ENCODE assay signal across 15 cellular contexts in the genomic region with DNA sequence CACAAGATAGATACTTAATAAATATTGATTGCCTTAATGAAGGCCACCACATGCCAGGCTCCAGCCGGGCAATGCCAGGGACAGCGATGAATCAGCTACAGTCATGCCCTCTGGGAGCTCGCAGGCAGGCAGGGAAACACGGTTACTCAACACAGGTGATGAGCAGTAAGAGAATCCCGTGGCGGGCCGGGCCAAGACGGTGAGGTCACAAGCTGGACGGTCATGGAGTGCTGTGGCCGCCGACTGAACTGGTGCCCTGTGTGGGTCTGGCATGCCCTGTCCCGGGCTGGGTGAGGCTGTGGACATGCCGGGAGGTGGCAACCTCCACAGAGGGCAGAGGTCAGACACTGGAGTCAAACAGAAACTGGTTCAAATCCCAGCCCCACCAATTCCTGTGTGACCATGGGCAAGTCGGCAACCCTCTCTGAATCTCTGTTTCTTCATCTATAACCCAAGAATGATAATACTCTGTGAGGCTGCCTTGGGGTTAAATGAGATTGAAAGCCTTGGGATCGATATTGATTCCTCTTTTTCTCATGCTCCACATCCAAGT. TPM values are rescaled to one million over a fixed set of nuclear protein-coding genes. Genes with fewer than 3 reads are reported as not detected.
DNase-seq lines count a peak whose midpoint lies in the region; ATAC-seq and TF ChIP-seq lines count a peak whose summit lies in the region.
"Had no signal": no experiment of that assay in that cellular context is flagged by ENCODE, and none has a peak within 500 bp of the region (broad histone marks: within the 10 kb centered on the region; RNA-seq: fewer than 3 reads in every experiment).

No MANE protein-coding gene starts in this region.

- H3K9me3 ChIP-seq in GM23248 (ENCODE audit: low read depth) (no peaks in the 10 kb centered on the region), osteoblast (ENCODE audit: low read depth, low read length) (no peaks in the 10 kb centered on the region), hepatocyte (ENCODE audit: low read depth) (no peaks in the 10 kb centered on the region)
- H3K9me3 ChIP-seq: esophagus muscularis mucosa had no signal

- H3K4me3 ChIP-seq in GM23248, result no peak overlapping the region
- no peak overlapping the region for H3K4me3 ChIP-seq in epithelial cell of esophagus (ENCODE audit: low read length)
- H3K4me3 ChIP-seq in osteoblast (ENCODE audit: insufficient read depth, low read length), result no peak overlapping the region
- no peak overlapping the region for H3K4me3 ChIP-seq in hepatocyte
- H3K4me3 ChIP-seq: esophagus muscularis mucosa had no signal

- no peaks in the 10 kb centered on the region for H3K79me2 ChIP-seq in GM23248 (ENCODE audit: insufficient read depth)
- no peaks in the 10 kb centered on the region for H3K79me2 ChIP-seq in osteoblast (ENCODE audit: insufficient read depth, low read length)
- H3K79me2 ChIP-seq in hepatocyte, result no peaks in the 10 kb centered on the region

- no peaks in the 10 kb centered on the region for H3K36me3 ChIP-seq in GM23248 (ENCODE audit: low read depth)
- H3K36me3 ChIP-seq in osteoblast (ENCODE audit: insufficient read depth, low read length), result no peaks in the 10 kb centered on the region
- H3K36me3 ChIP-seq in hepatocyte (replicated peaks; ENCODE audit: insufficient read depth, low read depth), result no peaks in the 10 kb centered on the region
- H3K36me3 ChIP-seq: esophagus muscularis mucosa had no signal

- H3K9me2 ChIP-seq in GM23248 (ENCODE audit: insufficient read depth) (no peaks in the 10 kb centered on the region), hepatocyte (replicated peaks; ENCODE audit: insufficient read depth) (no peaks in the 10 kb centered on the region)

- in situ Hi-C loops in GM23248 (cut with MboI), result no loop called here

- H3F3A ChIP-seq in GM23248 (ENCODE audit: insufficient read depth), result no peaks in the 10 kb centered on the region

- H3K4me2 ChIP-seq in GM23248 (ENCODE audit: unreplicated experiment) (no peak overlapping the region), osteoblast (ENCODE audit: insufficient read depth, low read length) (peak overlapping the region; percentile 10), hepatocyte (no peak overlapping the region)

- H3K9ac ChIP-seq in GM23248, result no peak overlapping the region

- intact Hi-C loops in posterior vena cava (cut with DNase I), result no loop called here

- H3K27ac ChIP-seq in GM23248 (no peak overlapping the region), osteoblast (ENCODE audit: low read depth, low read length) (no peak overlapping the region), hepatocyte (no peak overlapping the region)
- H3K27ac ChIP-seq: esophagus muscularis mucosa had no signal

- H3K27me3 ChIP-seq in GM23248 (replicated peaks; ENCODE audit: insufficient read depth) (no peaks in the 10 kb centered on the region), osteoblast (ENCODE audit: insufficient read depth, low read length) (peaks cover 3% of the 10 kb centered on the region), hepatocyte (no peaks in the 10 kb centered on the region)

- H3K4me1 ChIP-seq in GM23248 (ENCODE audit: insufficient read depth) (no peaks in the 10 kb centered on the region), osteoblast (ENCODE audit: insufficient read depth, low read length) (peaks cover 8% of the 10 kb centered on the region), hepatocyte (ENCODE audit: insufficient read depth) (no peaks in the 10 kb centered on the region)
- H3K4me1 ChIP-seq: esophagus muscularis mucosa had no signal

- no peak overlapping the region for H2AFZ ChIP-seq in GM23248
- H2AFZ ChIP-seq in osteoblast (ENCODE audit: low read length), result no peak overlapping the region
- H2AFZ ChIP-seq in hepatocyte, result no peak overlapping the region

- no peak for ATAC-seq in GM21447 (IDR thresholded peaks at IDR 0.05; ENCODE audit: unreplicated experiment)
- ATAC-seq: activated CD8-positive, alpha-beta memory T cell treated with anti-CD3 and anti-CD28 coated beads, Interleukin-2, amount 10 ng/mL, durations not matched to agents 7 days and 5 days; stimulated activated memory B cell treated with anti-CD40 and anti-IgM and Interleukin-4, amounts not matched to agents 10 μg/mL and 1 μg/mL and 100 μg/mL, for 72 hours had no signal

- TF ChIP-seq CTCF in epithelial cell of esophagus (IDR thresholded peaks at IDR 0.05; ENCODE audit: insufficient read depth, low read depth, low read length, missing control alignments), result no peak
- TF ChIP-seq CTCF in osteoblast (IDR thresholded peaks at IDR 0.05; ENCODE audit: extremely low read depth, low read depth, low read length), result no peak
- TF ChIP-seq CTCF in hepatocyte (IDR thresholded peaks at IDR 0.05; ENCODE audit: poor library complexity), result no peak

- DNase-seq in GM23248 (peak; percentile 32), RPMI7951 (ENCODE audit: low read depth) (peak; percentile 39), epithelial cell of esophagus (ENCODE audit: low read depth) (peak; percentile 96), osteoblast (ENCODE audit: insufficient read length, low spot score, missing footprints) (peak; percentile 87), hepatocyte (ENCODE audit: low spot score) (no peak), posterior vena cava (ENCODE audit: low spot score) (no peak)
- DNase-seq in stimulated activated CD4-positive, alpha-beta T cell treated with anti-CD3 and anti-CD28 coated beads, Interleukin-4, amount 100 ng/mL, for 4 hours, result no peak
- DNase-seq: activated CD8-positive, alpha-beta memory T cell treated with anti-CD3 and anti-CD28 coated beads, Interleukin-2, amount 10 ng/mL, durations not matched to agents 7 days and 5 days; activated naive CD4-positive, alpha-beta T cell treated with Interleukin-2 at 50 U/mL for 16 hours; DMS153; NCI-H446 treated with DMSO at 0.1 percent for 48 hours; stimulated activated CD4-positive, alpha-beta T cell treated with anti-CD3 and anti-CD28 coated beads, Interleukin-2, amount 100 ng/mL, for 48 hours had no signal

- no peaks in the 10 kb centered on the region for H4K20me1 ChIP-seq in GM23248 (ENCODE audit: insufficient read depth)
- H4K20me1 ChIP-seq in osteoblast (ENCODE audit: insufficient read depth, low read length), result no peaks in the 10 kb centered on the region
- no peaks in the 10 kb centered on the region for H4K20me1 ChIP-seq in hepatocyte (ENCODE audit: insufficient read depth, poor library complexity, severe bottlenecking)

- WGBS in GM23248 (ENCODE audit: low coverage in 1 of 2, low lambda C conversion rate in 2 of 2, missing lambda C conversion rate in 2 of 2), 2 experiments, result 78% methylated on average over 15 of the region's 15 CpGs
- WGBS in hepatocyte (ENCODE audit: low lambda C conversion rate, missing lambda C conversion rate), result 95% methylated on average over 15 of the region's 15 CpGs

RNA-seq across cellular contexts. Expression of a gene that starts 13.2 kb away (rescaled TPM):
- 6.8 and 10.9 TPM in 2 replicates for total RNA-seq in GM23248 (2014; rRNA removed; shearing (Covaris generic))
- polyA plus RNA-seq in GM23248 (2016; fragmentation: Nextera tagmentation; extraction: Ambion mirVana) (20.1 and 21.1 TPM in 2 replicates), hepatocyte (39.6 and 41.0 TPM in 2 replicates)
- 7.1 and 10.5 TPM in 2 replicates for total RNA-seq in RPMI7951 (2014; rRNA removed; shearing (Covaris generic))
- total RNA-seq in osteoblast (6.8 and 9.4 TPM in 2 replicates), hepatocyte (15.2 and 20.3 TPM in 2 replicates), posterior vena cava (10 to 100 TPM; 15.0 to 17.3 TPM)

RNA-seq across cellular contexts. Expression of a gene that starts 28.2 kb away (rescaled TPM):
- not detected in 2 replicates for total RNA-seq in GM23248 (2014; rRNA removed; shearing (Covaris generic))
- polyA plus RNA-seq in GM23248 (2016; fragmentation: Nextera tagmentation; extraction: Ambion mirVana), result 0.30 and 0.47 TPM in 2 replicates
- 0.10 TPM in 1 of 2 replicates, not detected in the other for total RNA-seq in RPMI7951 (2014; rRNA removed; shearing (Covaris generic))
- total RNA-seq in osteoblast, result 0.29 TPM in 1 of 2 replicates, not detected in the other
- total RNA-seq in hepatocyte, result 0.16 and 0.23 TPM in 2 replicates
- polyA plus RNA-seq in hepatocyte, result 0.13 and 0.21 TPM in 2 replicates
- total RNA-seq in posterior vena cava, result not detected
- total RNA-seq: activated CD8-positive, alpha-beta memory T cell treated with anti-CD3 and anti-CD28 coated beads, Interleukin-2, amount 10 ng/mL, durations not matched to agents 7 days and 5 days; esophagus muscularis mucosa had no signal

Comparison
In these comparisons a context has a peak if more than half of its experiments do, and no peak if none do; other contexts are left out.
1. DNase-seq: peak in GM23248 (single experiment), RPMI7951 (single experiment), epithelial cell of esophagus (single experiment) and osteoblast (single experiment); none in hepatocyte (single experiment), posterior vena cava (single experiment) and stimulated activated CD4-positive, alpha-beta T cell treated with anti-CD3 and anti-CD28 coated beads, Interleukin-4, amount 100 ng/mL, for 4 hours (0 of 2).